ENCODE assay signal across 26 cellular contexts in genomic region chr4:37461801-37462200, GRCh38.
"Had no signal": no experiment of that assay in that cellular context is flagged by ENCODE, and none has a peak within 500 bp of the region (broad histone marks: within the 10 kb centered on the region; RNA-seq: fewer than 3 reads in every experiment).

No MANE protein-coding gene starts in this region.

- H3K36me3 Mint-ChIP-seq: naive thymus-derived CD8-positive, alpha-beta T cell; natural killer cell treated with Interleukin-12 subunit alpha and Interleukin-12 subunit beta and Interleukin-15 and Interleukin-18, amount 100 ng/mL, for 72 hours; stimulated activated effector memory CD8-positive, alpha-beta T cell treated with anti-CD3 and anti-CD28 coated beads, Interleukin-12 subunit alpha, Interleukin-12 subunit beta, amount 100 ng/mL, for 72 hours; stimulated activated naive B cell treated with anti-CD40 and anti-IgM and Interleukin-4, amounts not matched to agents 10 μg/mL and 1 μg/mL and 100 μg/mL, for 72 hours had no signal

- H3K27me3 ChIP-seq: pancreas, right lobe of liver, thyroid gland, tibial nerve, upper lobe of left lung, vagina had no signal

- H3K4me1 ChIP-seq: psoas muscle, sigmoid colon, tibial nerve, vagina had no signal

- H3K36me3 ChIP-seq: neutrophil, pancreas, right lobe of liver, sigmoid colon, stomach, thoracic aorta, thyroid gland, tibial nerve, upper lobe of left lung, vagina had no signal

- H3K4me3 Mint-ChIP-seq: naive thymus-derived CD8-positive, alpha-beta T cell; natural killer cell treated with Interleukin-12 subunit alpha and Interleukin-12 subunit beta and Interleukin-15 and Interleukin-18, amount 100 ng/mL, for 72 hours; nephron progenitor cell; neural crest cell; stimulated activated effector memory CD8-positive, alpha-beta T cell treated with anti-CD3 and anti-CD28 coated beads, Interleukin-12 subunit alpha, Interleukin-12 subunit beta, amount 100 ng/mL, for 72 hours; stimulated activated naive B cell treated with anti-CD40 and anti-IgM and Interleukin-4, amounts not matched to agents 10 μg/mL and 1 μg/mL and 100 μg/mL, for 72 hours; stimulated activated naive CD8-positive, alpha-beta T cell treated with anti-CD3 and anti-CD28 coated beads, Interleukin-15, Interleukin-2, amounts not matched to agents 100 ng/mL and 50 ng/mL, for 24 hours had no signal

- DNase-seq: naive thymus-derived CD8-positive, alpha-beta T cell; nephron progenitor cell; nucleus accumbens; pancreas; psoas muscle; right cardiac atrium; right lobe of liver; sigmoid colon; small intestine; stimulated activated CD4-positive, alpha-beta T cell treated with anti-CD3 and anti-CD28 coated beads, Interleukin-15, amount 100 ng/mL, for 24 hours; stimulated activated CD4-positive, alpha-beta T cell treated with anti-CD3 and anti-CD28 coated beads, Interleukin-2, amount 100 ng/mL, for 24 hours; stimulated activated CD4-positive, alpha-beta T cell treated with anti-CD3 and anti-CD28 coated beads, Interleukin-2, amount 100 ng/mL, for 48 hours; stimulated activated CD4-positive, alpha-beta T cell treated with anti-CD3 and anti-CD28 coated beads, Interleukin-4, amount 100 ng/mL, for 24 hours; stimulated activated naive B cell treated with anti-CD40 and anti-IgM and Interleukin-4, amounts not matched to agents 10 μg/mL and 1 μg/mL and 100 μg/mL, for 72 hours; stimulated activated naive CD4-positive, alpha-beta T cell treated with Interleukin-2 at 50 U/mL for 16 hours; stomach; thyroid gland; upper lobe of left lung had no signal

- H3K9me3 Mint-ChIP-seq: nephron progenitor cell; neural crest cell; stimulated activated effector memory CD8-positive, alpha-beta T cell treated with anti-CD3 and anti-CD28 coated beads, Interleukin-12 subunit alpha, Interleukin-12 subunit beta, amount 100 ng/mL, for 72 hours; stimulated activated naive CD8-positive, alpha-beta T cell treated with anti-CD3 and anti-CD28 coated beads, Interleukin-15, Interleukin-2, amounts not matched to agents 100 ng/mL and 50 ng/mL, for 24 hours had no signal

- H3K4me3 ChIP-seq: pancreas, psoas muscle, right lobe of liver, sigmoid colon, stomach, thoracic aorta, thyroid gland, tibial nerve, upper lobe of left lung, vagina had no signal

- ATAC-seq: naive thymus-derived CD8-positive, alpha-beta T cell; natural killer cell treated with Interleukin-12 subunit alpha and Interleukin-12 subunit beta and Interleukin-15 and Interleukin-18, amount 100 ng/mL, for 72 hours; pancreas; psoas muscle; right cardiac atrium; stimulated activated effector memory CD8-positive, alpha-beta T cell treated with anti-CD3 and anti-CD28 coated beads, Interleukin-12 subunit alpha, Interleukin-12 subunit beta, amount 100 ng/mL, for 72 hours; stimulated activated naive B cell treated with anti-CD40 and anti-IgM and Interleukin-4, amounts not matched to agents 10 μg/mL and 1 μg/mL and 100 μg/mL, for 72 hours had no signal

- H3K9me3 ChIP-seq: neutrophil, pancreas, psoas muscle, right lobe of liver, sigmoid colon, stomach, thoracic aorta, thyroid gland, tibial nerve, upper lobe of left lung, vagina had no signal

- H3K4me1 Mint-ChIP-seq: naive thymus-derived CD8-positive, alpha-beta T cell; stimulated activated effector memory CD8-positive, alpha-beta T cell treated with anti-CD3 and anti-CD28 coated beads, Interleukin-12 subunit alpha, Interleukin-12 subunit beta, amount 100 ng/mL, for 72 hours had no signal

- H3K27ac Mint-ChIP-seq: natural killer cell treated with Interleukin-12 subunit alpha and Interleukin-12 subunit beta and Interleukin-15 and Interleukin-18, amount 100 ng/mL, for 72 hours; nephron progenitor cell; stimulated activated effector memory CD8-positive, alpha-beta T cell treated with anti-CD3 and anti-CD28 coated beads, Interleukin-12 subunit alpha, Interleukin-12 subunit beta, amount 100 ng/mL, for 72 hours; stimulated activated naive B cell treated with anti-CD40 and anti-IgM and Interleukin-4, amounts not matched to agents 10 μg/mL and 1 μg/mL and 100 μg/mL, for 72 hours; stimulated activated naive CD8-positive, alpha-beta T cell treated with anti-CD3 and anti-CD28 coated beads, Interleukin-15, Interleukin-2, amounts not matched to agents 100 ng/mL and 50 ng/mL, for 24 hours had no signal
